In the genomic region with DNA sequence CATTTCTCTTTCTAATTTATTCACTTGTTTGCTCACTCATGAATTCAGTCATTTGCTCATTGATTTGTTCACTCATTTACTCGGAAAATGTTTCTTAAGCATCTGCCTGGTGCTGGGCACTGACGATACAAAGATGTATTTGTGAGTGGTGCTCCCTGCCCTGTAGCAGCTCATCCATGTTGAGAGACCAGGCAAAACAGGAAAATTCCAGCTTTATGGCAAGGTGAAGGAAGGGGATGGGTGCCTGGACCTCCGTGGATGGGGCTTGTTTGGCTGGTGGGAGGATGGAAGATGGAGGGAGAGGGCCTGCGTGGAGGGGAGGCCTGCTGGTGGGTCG, we compare ENCODE assay signal across 13 cellular contexts. TPM values are rescaled to one million over a fixed set of nuclear protein-coding genes. Genes with fewer than 3 reads are reported as not detected.
DNase-seq lines count a peak whose midpoint lies in the region; ATAC-seq and TF ChIP-seq lines count a peak whose summit lies in the region.
"Had no signal": no experiment of that assay in that cellular context is flagged by ENCODE, and none has a peak within 500 bp of the region (broad histone marks: within the 10 kb centered on the region; RNA-seq: fewer than 3 reads in every experiment).

No MANE protein-coding gene starts in this region.

- H3K4me3 ChIP-seq in spleen = no peak overlapping the region
- no peak overlapping the region for H3K4me3 ChIP-seq in WERI-Rb-1 (ENCODE audit: low read depth, low read length)
- H3K4me3 ChIP-seq: SJCRH30 had no signal

- H3K27me3 ChIP-seq in spleen (replicated peaks in 1 of 7) (no peaks in the 10 kb centered on the region), WERI-Rb-1 (ENCODE audit: insufficient read depth, low read depth, severe bottlenecking) (no peaks in the 10 kb centered on the region)
- H3K27me3 ChIP-seq: SJCRH30 had no signal

- ATAC-seq in T-helper 17 cell (no peak), left colon (peak; percentile 16)
- ATAC-seq: activated T-helper 17 cell treated with anti-CD3 and anti-CD28 coated beads, Interleukin-2, amount 50 U/mL, for 72 hours had no signal

- H3K36me3 Mint-ChIP-seq in T-helper 17 cell (ENCODE audit: low read depth) = peaks cover 4% of the 10 kb centered on the region
- peaks cover 22% of the 10 kb centered on the region for H3K36me3 Mint-ChIP-seq in glutamatergic neuron (ENCODE audit: unreplicated experiment)

- intact Hi-C loops in left colon (cut with DNase I, micrococcal nuclease) (no loop called here), spleen (cut with DNase I; ENCODE audit: low total_unique reads) (no loop called here)

- H3K9me3 ChIP-seq in T-helper 17 cell (ENCODE audit: control insufficient read depth, low read length, poor library complexity, severe bottlenecking) = no peaks in the 10 kb centered on the region
- H3K9me3 ChIP-seq in spleen = peaks cover 0 to 3% (median 0%) of the 10 kb centered on the region in 8 donors
- no peaks in the 10 kb centered on the region for H3K9me3 ChIP-seq in WERI-Rb-1 (ENCODE audit: severe bottlenecking)
- H3K9me3 ChIP-seq: SJCRH30 had no signal

- no peak overlapping the region for H3K27ac ChIP-seq in spleen
- H3K27ac ChIP-seq in WERI-Rb-1 = no peak overlapping the region
- H3K27ac ChIP-seq: SJCRH30 had no signal

- H3K36me3 ChIP-seq in spleen = peaks cover 0 to 70% (median 12%) of the 10 kb centered on the region in 6 donors
- no peaks in the 10 kb centered on the region for H3K36me3 ChIP-seq in WERI-Rb-1

- peaks cover 6% of the 10 kb centered on the region for H3K9me3 Mint-ChIP-seq in glutamatergic neuron (ENCODE audit: unreplicated experiment)
- H3K9me3 Mint-ChIP-seq: activated T-helper 17 cell treated with anti-CD3 and anti-CD28 coated beads, Interleukin-2, amount 50 U/mL, for 72 hours had no signal

- 95 to 98% (median 95%) methylated on average over 5 of the region's 5 CpGs for WGBS in spleen, 5 donors

- H3K4me3 Mint-ChIP-seq in T-helper 17 cell (no peak overlapping the region), glutamatergic neuron (ENCODE audit: unreplicated experiment) (no peak overlapping the region)
- H3K4me3 Mint-ChIP-seq: activated T-helper 17 cell treated with anti-CD3 and anti-CD28 coated beads, Interleukin-2, amount 50 U/mL, for 72 hours; CD4-positive, CD25-positive, alpha-beta regulatory T cell had no signal

- TF ChIP-seq CTCF in spleen (IDR thresholded peaks at IDR 0.05 in 8 of 11, conservative IDR thresholded peaks at IDR 0.05 in 3 of 11) = no peak
- TF ChIP-seq CTCF in glutamatergic neuron (IDR thresholded peaks at IDR 0.05; ENCODE audit: partially characterized antibody, unreplicated experiment) = no peak
- TF ChIP-seq CTCF in WERI-Rb-1 (IDR thresholded peaks at IDR 0.05; ENCODE audit: low read depth, low read length) = no peak

- H3K27me3 Mint-ChIP-seq in T-helper 17 cell (no peaks in the 10 kb centered on the region), glutamatergic neuron (ENCODE audit: unreplicated experiment) (no peaks in the 10 kb centered on the region)
- H3K27me3 Mint-ChIP-seq: activated T-helper 17 cell treated with anti-CD3 and anti-CD28 coated beads, Interleukin-2, amount 50 U/mL, for 72 hours; CD4-positive, CD25-positive, alpha-beta regulatory T cell had no signal

- TF ChIP-seq POLR2A in spleen (IDR thresholded peaks at IDR 0.05) = no peak

- H3K27ac Mint-ChIP-seq in T-helper 17 cell (peak overlapping the region; percentile 39), glutamatergic neuron (ENCODE audit: unreplicated experiment) (no peak overlapping the region)
- H3K27ac Mint-ChIP-seq: activated T-helper 17 cell treated with anti-CD3 and anti-CD28 coated beads, Interleukin-2, amount 50 U/mL, for 72 hours had no signal

- H3K4me1 ChIP-seq in spleen = peaks cover 0 to 57% (median 9%) of the 10 kb centered on the region in 6 donors

- DNase-seq in D341Med (ENCODE audit: low spot score) = peak; percentile 17
- no peak for DNase-seq in T-helper 17 cell
- no peak for DNase-seq in left colon
- DNase-seq in spleen = peak; percentile 52
- DNase-seq in amniotic stem cell (lab: John Stamatoyannopoulos, UW) = no peak
- no peak for DNase-seq in glutamatergic neuron
- no peak for DNase-seq in WERI-Rb-1
- no peak for DNase-seq in stimulated activated naive CD4-positive, alpha-beta T cell (lab: John Stamatoyannopoulos, UW)
- DNase-seq: activated CD4-positive, alpha-beta T cell treated with anti-CD3 and anti-CD28 coated beads, Interleukin-2, amount 50 U/mL, for 48 hours; CD4-positive, CD25-positive, alpha-beta regulatory T cell; NCI-H1436 treated with DMSO at 0.1 percent for 48 hours; SJCRH30 had no signal

- H3K4me1 Mint-ChIP-seq in T-helper 17 cell (peaks cover 48% of the 10 kb centered on the region), glutamatergic neuron (ENCODE audit: low read depth, unreplicated experiment) (peaks cover 12% of the 10 kb centered on the region)

RNA-seq across cellular contexts. Expression of a gene that starts 53.1 kb away (rescaled TPM):
- total RNA-seq in T-helper 17 cell (10 to 100 TPM; 42.1 to 43.8 TPM), left colon (10 to 100 TPM; 40.7 to 45.2 TPM), spleen (10 to 100 TPM; 40.1 to 66.9 (median 54.8) TPM), glutamatergic neuron (ENCODE audit: unreplicated experiment) (23.0 TPM)
- polyA plus RNA-seq in spleen = 10 to 100 TPM; 17.2 to 34.0 (median 25.9) TPM

Comparison
In these comparisons a context has a peak if more than half of its experiments do, and no peak if none do; other contexts are left out.
1. DNase-seq: peak in D341Med (single experiment) and spleen (single experiment); none in T-helper 17 cell (0 of 3), left colon (0 of 2), amniotic stem cell (single experiment), glutamatergic neuron (single experiment), WERI-Rb-1 (single experiment) and stimulated activated naive CD4-positive, alpha-beta T cell (0 of 6).